Comparison of ENCODE assay signal across 8 cellular contexts in genomic region chr15:57323806-57324589, GRCh38.
DNase-seq lines count a peak whose midpoint lies in the region; ATAC-seq lines count a peak whose summit lies in the region.

No MANE protein-coding gene starts in this region.

- ATAC-seq in HG03139 (IDR thresholded peaks at IDR 0.05; ENCODE audit: unreplicated experiment), result no peak
- ATAC-seq in GM18870 (IDR thresholded peaks at IDR 0.05; ENCODE audit: unreplicated experiment), result no peak
- no peak for ATAC-seq in GM19452 (IDR thresholded peaks at IDR 0.05; ENCODE audit: unreplicated experiment)

- DNase-seq in COLO668 (lab: John Stamatoyannopoulos, UW; ENCODE audit: unreplicated experiment), result peak; percentile 43
- DNase-seq in HuH-7.5 (ENCODE audit: low spot score), result peak; percentile 61
- DNase-seq in SHP77 treated with DMSO at 0.1 percent for 48 hours (lab: John Stamatoyannopoulos, UW), result peak; percentile 86
- peak; percentile 10 for DNase-seq in germinal center (ENCODE audit: low spot score)
- no peak for DNase-seq in NCI-H1048 (lab: John Stamatoyannopoulos, UW)
